Comparison of ENCODE assay signal across 27 cellular contexts in the genomic region with DNA sequence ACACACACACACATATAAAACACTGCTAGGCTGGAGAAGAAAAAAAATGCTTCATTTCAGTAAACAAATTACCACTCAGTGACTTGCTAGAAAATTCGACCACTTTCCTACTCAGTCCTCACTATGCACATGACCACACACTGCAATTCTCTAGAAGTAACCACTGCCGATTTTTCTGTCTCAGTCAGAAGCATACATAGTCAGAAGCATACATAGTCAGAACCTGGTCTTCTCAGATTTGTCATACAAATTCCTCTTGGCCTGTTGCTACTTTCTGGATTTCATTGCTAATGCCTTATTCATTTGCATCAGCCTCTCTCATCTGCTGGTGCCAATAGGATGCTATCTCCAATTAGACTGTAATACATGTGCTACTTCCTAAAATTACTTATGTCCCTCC.
"Had no signal": no experiment of that assay in that cellular context is flagged by ENCODE, and none has a peak within 500 bp of the region (broad histone marks: within the 10 kb centered on the region; RNA-seq: fewer than 3 reads in every experiment).

No MANE protein-coding gene starts in this region.

- H2AFZ ChIP-seq: parathyroid adenoma had no signal

- DNase-seq: dorsolateral prefrontal cortex; effector CD4-positive, alpha-beta T cell; gastrocnemius medialis; head of caudate nucleus; kidney; mesenchymal stem cell; mucosa of descending colon; naive B cell; right lobe of liver; stimulated activated CD4-positive, alpha-beta T cell treated with anti-CD3 and anti-CD28 coated beads, Interleukin-12 subunit alpha, Interleukin-12 subunit beta, amount 100 ng/mL, for 4 hours; stimulated activated CD4-positive, alpha-beta T cell treated with anti-CD3 and anti-CD28 coated beads, Interleukin-1b, Interleukin-23, amount 100 ng/mL, for 48 hours; stimulated activated CD4-positive, alpha-beta T cell treated with anti-CD3 and anti-CD28 coated beads, Interleukin-4, amount 100 ng/mL, for 1 hour; stimulated activated CD8-positive, alpha-beta memory T cell treated with anti-CD3 and anti-CD28 coated beads, Interleukin-4, amount 100 ng/mL, for 48 hours; stimulated activated naive CD4-positive, alpha-beta T cell treated with Interleukin-2 at 50 U/mL for 16 hours; stomach; thyroid gland; trophoblast cell had no signal

- H3K27me3 Mint-ChIP-seq: progenitor cell of endocrine pancreas had no signal

- H3K27ac Mint-ChIP-seq: mesothelial cell of epicardium; naive B cell; natural killer cell treated with Interleukin-12 subunit alpha and Interleukin-12 subunit beta and Interleukin-15 and Interleukin-18, amount 100 ng/mL, for 72 hours; progenitor cell of endocrine pancreas had no signal

- H3K9me3 ChIP-seq: gastrocnemius medialis, mucosa of descending colon, neutrophil, right lobe of liver, stomach, thyroid gland had no signal

- H3K4me2 ChIP-seq: smooth muscle cell had no signal

- H3K27me3 ChIP-seq: gastrocnemius medialis, right lobe of liver, thyroid gland had no signal

- H3K9ac ChIP-seq: parathyroid adenoma had no signal

- H3K36me3 ChIP-seq: gastrocnemius medialis, neutrophil, right lobe of liver, stomach, thyroid gland had no signal

- H3K79me2 ChIP-seq: parathyroid adenoma had no signal

- H3K9me3 Mint-ChIP-seq: mesothelial cell of epicardium; naive B cell; natural killer cell treated with Interleukin-12 subunit alpha and Interleukin-12 subunit beta and Interleukin-15 and Interleukin-18, amount 100 ng/mL, for 72 hours; neural crest cell had no signal

- FAIRE-seq: colon, kidney had no signal

- H3K27ac ChIP-seq: dorsolateral prefrontal cortex, gastrocnemius medialis, neutrophil, parathyroid adenoma, right lobe of liver, stomach, thyroid gland had no signal

- ATAC-seq: gastrocnemius medialis; left lobe of liver; mucosa of descending colon; natural killer cell treated with Interleukin-12 subunit alpha and Interleukin-12 subunit beta and Interleukin-15 and Interleukin-18, amount 100 ng/mL, for 72 hours; right lobe of liver had no signal

- H3K4me3 Mint-ChIP-seq: mesothelial cell of epicardium; naive B cell; natural killer cell treated with Interleukin-12 subunit alpha and Interleukin-12 subunit beta and Interleukin-15 and Interleukin-18, amount 100 ng/mL, for 72 hours; neural crest cell had no signal

- H3K36me3 Mint-ChIP-seq: mesothelial cell of epicardium; naive B cell; natural killer cell treated with Interleukin-12 subunit alpha and Interleukin-12 subunit beta and Interleukin-15 and Interleukin-18, amount 100 ng/mL, for 72 hours had no signal

- H3K4me3 ChIP-seq: dorsolateral prefrontal cortex, gastrocnemius medialis, lung, mucosa of descending colon, right lobe of liver, smooth muscle cell, stomach, thyroid gland had no signal
